Comparison of ENCODE assay signal across 16 cellular contexts in genomic region chr20:36272547-36273220, GRCh38. TPM values are rescaled to one million over a fixed set of nuclear protein-coding genes. Genes with fewer than 3 reads are reported as not detected.
DNase-seq lines count a peak whose midpoint lies in the region; ATAC-seq and TF ChIP-seq lines count a peak whose summit lies in the region.
"Had no signal": no experiment of that assay in that cellular context is flagged by ENCODE, and none has a peak within 500 bp of the region (broad histone marks: within the 10 kb centered on the region; RNA-seq: fewer than 3 reads in every experiment).

No MANE protein-coding gene starts in this region.

- DNase-seq in RWPE2 (ENCODE audit: low spot score): peak; percentile 70
- DNase-seq in mesenteric fat pad (ENCODE audit: low spot score): peak; percentile 33
- DNase-seq in osteocyte (ENCODE audit: extremely low spot score, unreplicated experiment): peak; percentile 57
- DNase-seq in PC-3: no peak
- no peak for DNase-seq in pons (ENCODE audit: low spot score)
- DNase-seq: BE2C; C1 segment of cervical spinal cord; CD8-positive, alpha-beta memory T cell; COR-L47; DMS 273 treated with DMSO at 0.1 percent for 48 hours had no signal

- peaks cover 12% of the 10 kb centered on the region for H3K27me3 Mint-ChIP-seq in osteocyte (ENCODE audit: unreplicated experiment)

- CTCF ChIA-PET in PC-3 (lab: Charles Lee): interaction anchor here (0.6 to 1.9 kb wide), 5 partner anchors 11 to 167 kb away, joined by 3 to 13 read pairs (median 4); no protein-coding TSS in a partner anchor

- H3K4me3 ChIP-seq in RWPE2 (ENCODE audit: severe bottlenecking) (no peak overlapping the region), PC-3 (ENCODE audit: low read length) (no peak overlapping the region)
- H3K4me3 ChIP-seq: GM12878, GM23248 had no signal

- H3K9me3 Mint-ChIP-seq in osteocyte (ENCODE audit: unreplicated experiment): no peaks in the 10 kb centered on the region
- H3K9me3 Mint-ChIP-seq: CD8-positive, alpha-beta memory T cell; HFFc6; IgD-negative memory B cell had no signal

- H3K4me1 Mint-ChIP-seq in osteocyte (ENCODE audit: unreplicated experiment): no peaks in the 10 kb centered on the region
- H3K4me1 Mint-ChIP-seq: CD4-positive, CD25-positive, alpha-beta regulatory T cell; CD8-positive, alpha-beta memory T cell; IgD-negative memory B cell had no signal

- no peaks in the 10 kb centered on the region for H3K36me3 ChIP-seq in RWPE2 (ENCODE audit: low read depth)
- no peaks in the 10 kb centered on the region for H3K36me3 ChIP-seq in PC-3 (ENCODE audit: low read depth, low read length)
- H3K36me3 ChIP-seq: BE2C had no signal

- no peak overlapping the region for H3K27ac Mint-ChIP-seq in osteocyte (ENCODE audit: unreplicated experiment)
- H3K27ac Mint-ChIP-seq: CD8-positive, alpha-beta memory T cell; HFFc6 had no signal

- no peaks in the 10 kb centered on the region for H3K79me2 ChIP-seq in PC-3 (ENCODE audit: low read length)

- intact Hi-C loops in PC-3 (cut with micrococcal nuclease): loop anchor here (1.0 kb wide), 1 partner anchor 167 kb away; no protein-coding TSS in a partner anchor

- H3K27me3 ChIP-seq in RWPE2 (ENCODE audit: insufficient read depth, poor library complexity, severe bottlenecking) (peaks cover 6% of the 10 kb centered on the region), PC-3 (ENCODE audit: low read length) (0 out of 2 replicates have a peak, but pooled peaks cover 10% of the 10 kb centered on the region)
- H3K27me3 ChIP-seq: BE2C had no signal

- H2AFZ ChIP-seq in PC-3 (ENCODE audit: low read length): no peak overlapping the region
- H2AFZ ChIP-seq: GM23248 had no signal

- no peaks in the 10 kb centered on the region for H3F3A ChIP-seq in PC-3 (ENCODE audit: low read length, unreplicated experiment)

- H3K4me1 ChIP-seq in RWPE2 (ENCODE audit: insufficient read depth, poor library complexity, severe bottlenecking): no peaks in the 10 kb centered on the region
- H3K4me1 ChIP-seq in PC-3 (ENCODE audit: insufficient read depth, low read length): no peaks in the 10 kb centered on the region

- H3K9me3 ChIP-seq in RWPE2 (ENCODE audit: severe bottlenecking) (no peaks in the 10 kb centered on the region), PC-3 (ENCODE audit: low read length) (no peaks in the 10 kb centered on the region)
- H3K9me3 ChIP-seq: BE2C had no signal

- no peaks in the 10 kb centered on the region for H4K20me1 ChIP-seq in PC-3 (ENCODE audit: low read length)

- ATAC-seq in RWPE2 (ENCODE audit: low read depth) (no peak), HG02884 (IDR thresholded peaks at IDR 0.05; ENCODE audit: unreplicated experiment) (no peak), PC-3 (no peak)

- H3K4me3 Mint-ChIP-seq in osteocyte (ENCODE audit: unreplicated experiment): no peak overlapping the region
- H3K4me3 Mint-ChIP-seq: CD4-positive, CD25-positive, alpha-beta regulatory T cell; CD8-positive, alpha-beta memory T cell; HFFc6 had no signal

- no peaks in the 10 kb centered on the region for H3K9me2 ChIP-seq in PC-3 (replicated peaks; ENCODE audit: low read length)

- H3K4me2 ChIP-seq in PC-3 (ENCODE audit: low read length): no peak overlapping the region

- H3K36me3 Mint-ChIP-seq in osteocyte (ENCODE audit: unreplicated experiment): no peaks in the 10 kb centered on the region
- H3K36me3 Mint-ChIP-seq: CD4-positive, CD25-positive, alpha-beta regulatory T cell; CD8-positive, alpha-beta memory T cell; IgD-negative memory B cell had no signal

- no peak overlapping the region for H3K9ac ChIP-seq in PC-3 (ENCODE audit: low read length)
- H3K9ac ChIP-seq: GM23248 had no signal

- TF ChIP-seq CTCF in RWPE2 (IDR thresholded peaks at IDR 0.05; ENCODE audit: poor library complexity, severe bottlenecking): no peak
- TF ChIP-seq CTCF in osteocyte (IDR thresholded peaks at IDR 0.05): no peak
- no peak for TF ChIP-seq CTCF in PC-3 (conservative IDR thresholded peaks at IDR 0.05; ENCODE audit: low read depth, low read length)

- H3K27ac ChIP-seq in RWPE2 (ENCODE audit: poor library complexity, severe bottlenecking): no peak overlapping the region
- no peak overlapping the region for H3K27ac ChIP-seq in PC-3 (ENCODE audit: low read length)
- H3K27ac ChIP-seq: GM23248 had no signal

- BruUV-seq in PC-3 (replicated peaks; lab: Mats Ljungman, UMichigan): no TSS peak

- POLR2A ChIA-PET in PC-3 (lab: Charles Lee; ENCODE audit: unreplicated experiment): no interaction called here

RNA-seq across cellular contexts. Expression of gene DLGAP4, which starts 33.5 kb away (rescaled TPM):
- 83.1 TPM for total RNA-seq in mesenteric fat pad
- total RNA-seq in osteocyte: 125 and 134 TPM in 2 replicates
- total RNA-seq in PC-3 (2014; rRNA removed): 21.0 and 27.9 TPM in 2 replicates

RNA-seq across cellular contexts. Expression of gene AAR2, which starts 36.4 kb away (rescaled TPM):
- total RNA-seq in mesenteric fat pad: 27.1 TPM
- total RNA-seq in osteocyte: 32.8 and 36.1 TPM in 2 replicates
- 39.4 and 41.1 TPM in 2 replicates for total RNA-seq in PC-3 (2014; rRNA removed)

Comparison
In these comparisons a context has a peak if more than half of its experiments do, and no peak if none do; other contexts are left out.
1. DNase-seq: peak in RWPE2 (single experiment), mesenteric fat pad (single experiment) and osteocyte (single experiment); none in PC-3 (single experiment) and pons (single experiment).